ENCODE assay signal across 8 cellular contexts in the genomic region with DNA sequence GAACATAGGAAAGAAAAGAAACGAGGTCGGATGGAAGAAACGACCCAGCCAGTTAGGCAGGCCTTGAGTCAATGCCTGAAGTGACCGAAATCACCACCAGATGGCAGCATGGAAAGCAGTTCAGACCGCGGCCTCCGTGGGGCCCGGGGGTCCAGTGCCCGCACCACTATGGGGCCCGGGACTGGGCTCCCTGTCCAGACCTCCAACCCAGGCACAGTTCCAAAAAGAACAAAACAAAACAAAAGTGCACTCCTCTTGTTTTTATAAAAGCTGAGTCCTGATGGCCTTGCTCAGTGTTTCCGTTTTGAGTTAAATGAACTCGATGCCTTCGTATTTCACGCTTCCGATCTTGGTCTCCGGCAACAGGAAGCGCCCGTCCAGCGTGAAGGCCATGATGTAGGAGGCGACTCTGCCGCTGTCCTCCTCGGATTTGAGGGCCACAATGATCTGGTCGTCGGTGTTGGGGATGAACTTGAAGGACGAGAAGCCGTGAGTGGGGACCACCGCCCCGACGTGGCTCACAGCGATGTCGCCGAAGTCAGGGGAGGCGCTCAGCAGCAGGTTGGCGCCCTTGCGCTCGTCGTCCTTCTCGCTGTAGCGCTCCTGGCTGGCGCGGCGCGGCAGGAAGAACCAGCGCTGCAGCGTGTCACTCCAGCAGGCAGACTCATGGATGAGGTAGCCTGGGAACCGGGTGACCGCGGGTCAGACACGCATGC. TPM values are rescaled to one million over a fixed set of nuclear protein-coding genes. Genes with fewer than 3 reads are reported as not detected.
DNase-seq lines count a peak whose midpoint lies in the region; ATAC-seq and TF ChIP-seq lines count a peak whose summit lies in the region.

No MANE protein-coding gene starts in this region.

- H2AFZ ChIP-seq in mesenchymal stem cell (ENCODE audit: low read depth, low read length), result no peak overlapping the region

- no peak overlapping the region for H3K9ac ChIP-seq in mesenchymal stem cell (ENCODE audit: low read length)

- peaks cover 11% of the 10 kb centered on the region for H3K36me3 ChIP-seq in CD8-positive, alpha-beta T cell (ENCODE audit: insufficient read depth, low read length)
- peaks cover 81 to 82% of the 10 kb centered on the region in 2 experiments for H3K36me3 ChIP-seq in mesenchymal stem cell (ENCODE audit: control insufficient read depth in 1 of 2, insufficient read depth in 2 of 2, low read depth in 1 of 2, low read length in 2 of 2)

- no peaks in the 10 kb centered on the region for H3K27me3 ChIP-seq in CD8-positive, alpha-beta T cell (ENCODE audit: insufficient read depth, low read length)
- H3K27me3 ChIP-seq in mesenchymal stem cell (ENCODE audit: control insufficient read depth in 1 of 2, insufficient read depth in 1 of 2, low read length in 2 of 2), result no peaks in the 10 kb centered on the region

- peak; percentile 71 for ATAC-seq in CD8-positive, alpha-beta T cell
- peak; percentile 71 to 76 for ATAC-seq in stimulated activated naive B cell treated with anti-CD40 and anti-IgM and Interleukin-4, amounts not matched to agents 10 μg/mL and 1 μg/mL and 100 μg/mL, for 72 hours (replicated peaks)
- no peak for ATAC-seq in GM18870 (IDR thresholded peaks at IDR 0.05; ENCODE audit: unreplicated experiment)
- no peak for ATAC-seq in GM19035 (IDR thresholded peaks at IDR 0.05; ENCODE audit: unreplicated experiment)

- no peak overlapping the region for H3K4me2 ChIP-seq in mesenchymal stem cell (ENCODE audit: low read length, poor library complexity, severe bottlenecking)

- H3K4me3 Mint-ChIP-seq in CD8-positive, alpha-beta T cell, result no peak overlapping the region
- no peak overlapping the region for H3K4me3 Mint-ChIP-seq in stimulated activated naive B cell treated with anti-CD40 and anti-IgM and Interleukin-4, amounts not matched to agents 10 μg/mL and 1 μg/mL and 100 μg/mL, for 72 hours

- no peak overlapping the region for H2BK15ac ChIP-seq in mesenchymal stem cell (ENCODE audit: low read depth, poor library complexity, severe bottlenecking)

- H3K9me3 ChIP-seq in CD8-positive, alpha-beta T cell (ENCODE audit: low read length), result no peaks in the 10 kb centered on the region
- H3K9me3 ChIP-seq in mesenchymal stem cell (ENCODE audit: control insufficient read depth, low read length), result no peaks in the 10 kb centered on the region

- H3K27ac Mint-ChIP-seq in CD8-positive, alpha-beta T cell, result no peak overlapping the region
- H3K27ac Mint-ChIP-seq in stimulated activated naive B cell treated with anti-CD40 and anti-IgM and Interleukin-4, amounts not matched to agents 10 μg/mL and 1 μg/mL and 100 μg/mL, for 72 hours, result no peak overlapping the region

- intact Hi-C loops in CD8-positive, alpha-beta T cell (cut with DNase I, micrococcal nuclease), result loop anchor here in 1 of 2 experiments (2.0 kb wide), 1 partner anchor 49 kb away; no protein-coding TSS in a partner anchor

- H3K4ac ChIP-seq in mesenchymal stem cell (ENCODE audit: low read depth in 1 of 2, low read length in 2 of 2), result no peak overlapping the region

- no peak overlapping the region for H2BK5ac ChIP-seq in mesenchymal stem cell (ENCODE audit: low read depth, low read length, poor library complexity, severe bottlenecking)

- TF ChIP-seq CTCF in CD8-positive, alpha-beta T cell (IDR thresholded peaks at IDR 0.05), result peak; percentile 78

- H3K23ac ChIP-seq in mesenchymal stem cell (ENCODE audit: low read length in 2 of 2), result no peak overlapping the region

- no peak overlapping the region for H2BK120ac ChIP-seq in mesenchymal stem cell (ENCODE audit: low read depth, low read length)

- no peaks in the 10 kb centered on the region for H3K9me3 Mint-ChIP-seq in CD8-positive, alpha-beta T cell
- no peaks in the 10 kb centered on the region for H3K9me3 Mint-ChIP-seq in stimulated activated naive B cell treated with anti-CD40 and anti-IgM and Interleukin-4, amounts not matched to agents 10 μg/mL and 1 μg/mL and 100 μg/mL, for 72 hours

- no peak overlapping the region for H3K14ac ChIP-seq in mesenchymal stem cell (ENCODE audit: low read length in 2 of 2)

- H4K91ac ChIP-seq in mesenchymal stem cell (ENCODE audit: low read length), result peak overlapping the region; percentile 25

- H2AK5ac ChIP-seq in mesenchymal stem cell (ENCODE audit: low read length, severe bottlenecking), result no peak overlapping the region

- H3K27ac ChIP-seq in CD8-positive, alpha-beta T cell (ENCODE audit: low read depth, low read length), result no peak overlapping the region
- H3K27ac ChIP-seq in mesenchymal stem cell (ENCODE audit: low read length, poor library complexity, severe bottlenecking), result no peak overlapping the region

- H3K4me1 ChIP-seq in CD8-positive, alpha-beta T cell (ENCODE audit: insufficient read depth, low read length), result no peaks in the 10 kb centered on the region
- no peaks in the 10 kb centered on the region for H3K4me1 ChIP-seq in mesenchymal stem cell (ENCODE audit: control insufficient read depth, insufficient read depth, low read depth, low read length)

- H4K8ac ChIP-seq in mesenchymal stem cell (ENCODE audit: low read length), result no peak overlapping the region

- H3K36me3 Mint-ChIP-seq in CD8-positive, alpha-beta T cell, result peaks cover 66% of the 10 kb centered on the region
- peaks cover 53 to 74% of the 10 kb centered on the region in 2 donors for H3K36me3 Mint-ChIP-seq in stimulated activated naive B cell treated with anti-CD40 and anti-IgM and Interleukin-4, amounts not matched to agents 10 μg/mL and 1 μg/mL and 100 μg/mL, for 72 hours

- POLR2A ChIA-PET in CD8-positive, alpha-beta T cell (lab: Charles Lee), result no interaction called here

- H3K27me3 Mint-ChIP-seq in CD8-positive, alpha-beta T cell (ENCODE audit: low read depth), result no peaks in the 10 kb centered on the region
- no peaks in the 10 kb centered on the region for H3K27me3 Mint-ChIP-seq in stimulated activated naive B cell treated with anti-CD40 and anti-IgM and Interleukin-4, amounts not matched to agents 10 μg/mL and 1 μg/mL and 100 μg/mL, for 72 hours

- H3K79me1 ChIP-seq in mesenchymal stem cell (replicated peaks; ENCODE audit: low read length, poor library complexity, severe bottlenecking), result peaks cover 51% of the 10 kb centered on the region

- peak; percentile 12 to 64 (median 41) for DNase-seq in CD8-positive, alpha-beta T cell
- DNase-seq in HuH-7.5 (ENCODE audit: low spot score) (peak; percentile 80), mesenchymal stem cell (peak; percentile 54)
- DNase-seq in activated CD4-positive, alpha-beta T cell treated with anti-CD3 and anti-CD28 coated beads for 48 hours, result peak; percentile 73
- peak; percentile 47 for DNase-seq in effector CD4-positive, alpha-beta T cell
- DNase-seq in stimulated activated naive B cell treated with anti-CD40 and anti-IgM and Interleukin-4, amounts not matched to agents 10 μg/mL and 1 μg/mL and 100 μg/mL, for 72 hours, result no peak

- H2BK12ac ChIP-seq in mesenchymal stem cell (ENCODE audit: low read length in 2 of 2), result no peak overlapping the region

- whole genome bisulfite sequencing in mesenchymal stem cell, result 85% methylated on average over 49 of the region's 49 CpGs

- no peak overlapping the region for H3K4me3 ChIP-seq in CD8-positive, alpha-beta T cell (ENCODE audit: low read depth, low read length)
- H3K4me3 ChIP-seq in mesenchymal stem cell (ENCODE audit: insufficient read depth in 1 of 2, low read depth in 1 of 2, low read length in 2 of 2), result no peak overlapping the region

- no peak overlapping the region for H3K18ac ChIP-seq in mesenchymal stem cell (ENCODE audit: low read depth in 1 of 2, low read length in 2 of 2)

- CTCF ChIA-PET in CD8-positive, alpha-beta T cell (lab: Charles Lee), result interaction anchor here (0.5 to 4.0 kb wide), 10 partner anchors 8 to 841 kb away, joined by 3 to 15 read pairs (median 4); partner anchors contain the start of gene LGALS3BP

- peaks cover 6% of the 10 kb centered on the region for H3K4me1 Mint-ChIP-seq in CD8-positive, alpha-beta T cell (ENCODE audit: low read depth)
- H3K4me1 Mint-ChIP-seq in stimulated activated naive B cell treated with anti-CD40 and anti-IgM and Interleukin-4, amounts not matched to agents 10 μg/mL and 1 μg/mL and 100 μg/mL, for 72 hours, result peaks cover 3 to 4% of the 10 kb centered on the region in 2 donors

RNA-seq across cellular contexts. Expression of gene LGALS3BP, which starts 13.7 kb away (rescaled TPM):
- total RNA-seq in CD8-positive, alpha-beta T cell, result 10 to 100 TPM; 30.9 to 32.0 TPM
- 349 TPM for polyA plus RNA-seq in mesenchymal stem cell (2013, experiment 1 of 2)
- polyA plus RNA-seq in mesenchymal stem cell (2013, experiment 2 of 2), result 351 TPM

RNA-seq across cellular contexts. Expression of gene CANT1, which starts 16.2 kb away (rescaled TPM):
- total RNA-seq in CD8-positive, alpha-beta T cell, result 10 to 100 TPM; 41.6 to 48.9 TPM
- polyA plus RNA-seq in mesenchymal stem cell (2013, experiment 1 of 2), result 37.8 TPM
- 38.3 TPM for polyA plus RNA-seq in mesenchymal stem cell (2013, experiment 2 of 2)

RNA-seq across cellular contexts. Expression of gene C1QTNF1, which starts 30.6 kb away (rescaled TPM):
- under 1 TPM in 1 of 2 experiments, not detected in 1; 0.78 TPM for total RNA-seq in CD8-positive, alpha-beta T cell
- polyA plus RNA-seq in mesenchymal stem cell (2013, experiment 1 of 2), result 11.9 TPM
- polyA plus RNA-seq in mesenchymal stem cell (2013, experiment 2 of 2), result 13.6 TPM

Comparison
In these comparisons a context has a peak if more than half of its experiments do, and no peak if none do; other contexts are left out.
1. ATAC-seq: peak in CD8-positive, alpha-beta T cell (single experiment) and stimulated activated naive B cell treated with anti-CD40 and anti-IgM and Interleukin-4, amounts not matched to agents 10 μg/mL and 1 μg/mL and 100 μg/mL, for 72 hours (2 of 2); none in GM18870 (single experiment) and GM19035 (single experiment).